Comparison of ENCODE assay signal across 1 cellular context in the genomic region with DNA sequence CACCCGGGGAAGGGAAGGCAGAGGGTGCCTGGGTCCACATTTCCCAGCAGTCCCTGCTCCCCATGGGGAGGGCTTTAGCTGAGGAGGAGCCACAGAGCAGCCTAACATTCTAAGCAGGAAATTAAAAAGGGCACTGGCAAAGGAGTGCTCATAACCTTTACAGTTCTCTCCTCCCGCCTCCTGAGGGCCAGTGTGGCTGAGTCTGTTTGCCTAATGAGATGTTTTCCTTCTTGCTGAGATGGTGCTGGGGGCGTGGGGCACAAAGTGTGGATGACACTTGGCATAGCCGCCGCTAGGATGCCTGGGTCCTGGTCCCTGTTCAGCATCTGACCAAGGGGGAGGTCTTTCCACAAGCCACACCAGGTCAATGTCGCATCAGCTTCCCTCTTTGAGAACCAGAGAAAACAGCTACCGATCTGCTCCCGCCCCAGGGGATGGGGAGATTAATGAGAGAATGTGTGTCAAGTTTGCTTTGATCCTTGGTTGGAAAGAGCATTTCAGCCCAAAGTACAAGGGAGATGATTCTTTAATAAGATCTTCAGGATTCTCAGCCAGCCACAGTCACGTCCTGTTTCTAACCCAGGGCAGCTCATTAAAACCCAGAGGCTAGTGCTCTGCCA.
TF ChIP-seq lines count a peak whose summit lies in the region.

No MANE protein-coding gene starts in this region.

TF ChIP-seq in HepG2, 621 proteins besides CTCF, POLR2A, EP300 and RAD21:
- TF ChIP-seq ZBTB38 (CRISPR knock-in tag; IDR thresholded peaks at IDR 0.05) (peak; percentile 79; the same call in 1 of the 2 replicates), POGZ (CRISPR knock-in tag; IDR thresholded peaks at IDR 0.05) (no peak), ZNF44 (CRISPR knock-in tag; IDR thresholded peaks at IDR 0.05) (no peak), ZNF331 (CRISPR knock-in tag; IDR thresholded peaks at IDR 0.05) (no peak), FOXC1 (CRISPR knock-in tag; IDR thresholded peaks at IDR 0.05; ENCODE audit: borderline replicate concordance) (0 out of 2 replicates have a peak, but pooled peaks have one; percentile 31), ATF2 (CRISPR knock-in tag; IDR thresholded peaks at IDR 0.05) (no peak), GLI4 (CRISPR knock-in tag; IDR thresholded peaks at IDR 0.05; ENCODE audit: borderline replicate concordance) (no peak), HIVEP1 (CRISPR knock-in tag; IDR thresholded peaks at IDR 0.05) (no peak), ZNF576 (CRISPR knock-in tag; IDR thresholded peaks at IDR 0.05) (no peak), ZNF605 (CRISPR knock-in tag; IDR thresholded peaks at IDR 0.05) (0 out of 2 replicates have a peak, but pooled peaks have one; percentile 2), TFE3 (CRISPR knock-in tag; IDR thresholded peaks at IDR 0.05) (no peak), PCBP1 (IDR thresholded peaks at IDR 0.05; ENCODE audit: borderline replicate concordance, low read depth, low read length) (no peak), ZNF326 (CRISPR knock-in tag; IDR thresholded peaks at IDR 0.05; ENCODE audit: borderline replicate concordance) (no peak), SP4 (CRISPR knock-in tag; IDR thresholded peaks at IDR 0.05) (no peak), SAFB2 (CRISPR knock-in tag; IDR thresholded peaks at IDR 0.05; ENCODE audit: borderline replicate concordance, low read depth) (0 out of 2 replicates have a peak, but pooled peaks have one; percentile 42), MXI1 (IDR thresholded peaks at IDR 0.05; ENCODE audit: borderline replicate concordance, low read depth, low read length) (no peak), SSRP1 (CRISPR knock-in tag; IDR thresholded peaks at IDR 0.05) (no peak), SMARCC2 (IDR thresholded peaks at IDR 0.05) (no peak), ZNF143 (CRISPR knock-in tag; IDR thresholded peaks at IDR 0.05) (peak; percentile 40; the same call in 1 of the 2 replicates), ZIK1 (CRISPR knock-in tag; IDR thresholded peaks at IDR 0.05; ENCODE audit: borderline replicate concordance, low read depth) (no peak), SMAD3 (CRISPR knock-in tag; IDR thresholded peaks at IDR 0.05) (no peak), NCOA2 (CRISPR knock-in tag; IDR thresholded peaks at IDR 0.05) (no peak)
- TF ChIP-seq, protein P1, sequence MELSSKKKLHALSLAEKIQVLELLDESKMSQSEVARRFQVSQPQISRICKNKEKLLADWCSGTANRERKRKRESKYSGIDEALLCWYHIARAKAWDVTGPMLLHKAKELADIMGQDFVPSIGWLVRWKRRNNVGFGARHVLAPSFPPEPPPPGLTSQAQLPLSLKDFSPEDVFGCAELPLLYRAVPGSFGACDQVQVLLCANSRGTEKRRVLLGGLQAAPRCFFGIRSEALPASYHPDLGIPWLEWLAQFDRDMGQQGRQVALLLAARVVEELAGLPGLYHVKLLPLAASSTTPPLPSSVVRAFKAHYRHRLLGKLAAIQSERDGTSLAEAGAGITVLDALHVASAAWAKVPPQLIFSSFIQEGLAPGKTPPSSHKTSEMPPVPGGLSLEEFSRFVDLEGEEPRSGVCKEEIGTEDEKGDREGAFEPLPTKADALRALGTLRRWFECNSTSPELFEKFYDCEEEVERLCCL (CRISPR knock-in tag; IDR thresholded peaks at IDR 0.05; ENCODE audit: borderline replicate concordance): no peak
